11 cellular contexts compared by ENCODE assay signal in genomic region chr18:70044626-70045025, GRCh38.
DNase-seq lines count a peak whose midpoint lies in the region; ATAC-seq lines count a peak whose summit lies in the region.
"Had no signal": no experiment of that assay in that cellular context is flagged by ENCODE, and none has a peak within 500 bp of the region (broad histone marks: within the 10 kb centered on the region; RNA-seq: fewer than 3 reads in every experiment).

No MANE protein-coding gene starts in this region.

- ATAC-seq in GM21360 (IDR thresholded peaks at IDR 0.05; ENCODE audit: unreplicated experiment) (no peak), HG02973 (IDR thresholded peaks at IDR 0.05; ENCODE audit: unreplicated experiment) (no peak)

- DNase-seq in AG20443 (ENCODE audit: low spot score) = peak; percentile 79
- peak; percentile 99 for DNase-seq in LHCN-M2 (ENCODE audit: low read depth)
- DNase-seq in brain pericyte (ENCODE audit: low read depth, low spot score) = peak; percentile 20
- peak; percentile 65 for DNase-seq in myocyte (ENCODE audit: low read depth)
- no peak for DNase-seq in activated effector memory CD4-positive, alpha-beta T cell treated with anti-CD3 and anti-CD28 coated beads, Interleukin-2, amount 50 U/mL, for 16 hours
- DNase-seq in NCI-H1436 (lab: John Stamatoyannopoulos, UW) = no peak
- DNase-seq: activated naive CD4-positive, alpha-beta T cell treated with Interleukin-2 at 50 U/mL for 16 hours; NCI-H524 treated with DMSO at 0.1 percent for 48 hours; upper lobe of left lung had no signal

Comparison
In these comparisons a context has a peak if more than half of its experiments do, and no peak if none do; other contexts are left out.
1. DNase-seq: peak in AG20443 (single experiment), LHCN-M2 (single experiment), brain pericyte (single experiment) and myocyte (single experiment); none in activated effector memory CD4-positive, alpha-beta T cell treated with anti-CD3 and anti-CD28 coated beads, Interleukin-2, amount 50 U/mL, for 16 hours (single experiment) and NCI-H1436 (single experiment).